8 cellular contexts compared by ENCODE assay signal in genomic region chr9:95852059-95853032, GRCh38. TPM values are rescaled to one million over a fixed set of nuclear protein-coding genes. Genes with fewer than 3 reads are reported as not detected.
DNase-seq lines count a peak whose midpoint lies in the region; ATAC-seq lines count a peak whose summit lies in the region.

No MANE protein-coding gene starts in this region.

- in situ Hi-C loops in SK-MEL-5 (cut with HindIII; ENCODE audit: low pct_unique_long_range_greater_than_20kb, low sequenced_read_pairs), result no loop called here

- ATAC-seq in GM18870 (IDR thresholded peaks at IDR 0.05; ENCODE audit: unreplicated experiment), result peak; percentile 98
- peak; percentile 89 for ATAC-seq in HG03039 (IDR thresholded peaks at IDR 0.05; ENCODE audit: unreplicated experiment)

- DNase-seq in AG08396 (ENCODE audit: low spot score), result peak; percentile 25
- peak; percentile 64 for DNase-seq in SK-MEL-5 (ENCODE audit: low read depth, low spot score)
- peak; percentile 92 for DNase-seq in renal cortical epithelial cell (ENCODE audit: low read depth)
- DNase-seq in NCI-H2107 treated with DMSO at 0.1 percent for 48 hours (lab: John Stamatoyannopoulos, UW; ENCODE audit: unreplicated experiment), result no peak
- DNase-seq in mucosa of gallbladder (ENCODE audit: low spot score), result no peak
- DNase-seq in AG20443 (ENCODE audit: low spot score), result no peak

RNA-seq across cellular contexts. Expression of gene ERCC6L2, which starts 23.1 kb away (rescaled TPM):
- total RNA-seq in SK-MEL-5 (2014; rRNA removed; shearing (Covaris generic)), result 47.2 and 65.8 TPM in 2 replicates
- 13.4 and 32.6 TPM in 2 replicates for polyA plus RNA-seq in SK-MEL-5 (2015; cell fraction: cytosol; rRNA removed)
- 22.3 and 43.6 TPM in 2 replicates for polyA plus RNA-seq in SK-MEL-5 (2015; cell fraction: nucleus; rRNA removed)
- total RNA-seq in renal cortical epithelial cell (55.4 and 146 TPM in 2 replicates), mucosa of gallbladder (36.6 TPM)

Comparison
In these comparisons a context has a peak if more than half of its experiments do, and no peak if none do; other contexts are left out.
1. DNase-seq: peak in AG08396 (single experiment), SK-MEL-5 (single experiment) and renal cortical epithelial cell (single experiment); none in NCI-H2107 treated with DMSO at 0.1 percent for 48 hours (single experiment), mucosa of gallbladder (single experiment) and AG20443 (single experiment).